ENCODE assay signal across 26 cellular contexts in genomic region chr7:53302511-53303246, GRCh38.
"Had no signal": no experiment of that assay in that cellular context is flagged by ENCODE, and none has a peak within 500 bp of the region (broad histone marks: within the 10 kb centered on the region; RNA-seq: fewer than 3 reads in every experiment).

No MANE protein-coding gene starts in this region.

- H3K9me3 ChIP-seq: left ventricle myocardium inferior, neutrophil, right atrium auricular region, right lobe of liver, tibial nerve, upper lobe of left lung, vagina had no signal

- H3K36me3 Mint-ChIP-seq: stimulated activated memory B cell treated with anti-CD40 and anti-IgM and Interleukin-4, amounts not matched to agents 10 μg/mL and 1 μg/mL and 100 μg/mL, for 72 hours had no signal

- H3K4me1 Mint-ChIP-seq: naive thymus-derived CD8-positive, alpha-beta T cell; nephron; neural crest cell; stimulated activated memory B cell treated with anti-CD40 and anti-IgM and Interleukin-4, amounts not matched to agents 10 μg/mL and 1 μg/mL and 100 μg/mL, for 72 hours; stimulated activated naive CD8-positive, alpha-beta T cell treated with anti-CD3 and anti-CD28 coated beads, Interleukin-15, amount 100 ng/mL, for 72 hours had no signal

- H3K4me3 ChIP-seq: left ventricle myocardium inferior, lung, mucosa of descending colon, right atrium auricular region, right lobe of liver, smooth muscle cell, tibial nerve, upper lobe of left lung, vagina had no signal

- H3K9ac ChIP-seq: parathyroid adenoma had no signal

- H3K9me3 Mint-ChIP-seq: nephron had no signal

- H3K27me3 ChIP-seq: neutrophil, right atrium auricular region, right lobe of liver, tibial nerve, upper lobe of left lung, vagina had no signal

- H3K79me2 ChIP-seq: parathyroid adenoma had no signal

- H3K36me3 ChIP-seq: left ventricle myocardium inferior, neutrophil, right atrium auricular region, right lobe of liver, tibial nerve, upper lobe of left lung, vagina had no signal

- H2AFZ ChIP-seq: parathyroid adenoma had no signal

- H3K27me3 Mint-ChIP-seq: naive thymus-derived CD8-positive, alpha-beta T cell; stimulated activated memory B cell treated with anti-CD40 and anti-IgM and Interleukin-4, amounts not matched to agents 10 μg/mL and 1 μg/mL and 100 μg/mL, for 72 hours; stimulated activated naive CD8-positive, alpha-beta T cell treated with anti-CD3 and anti-CD28 coated beads, Interleukin-15, amount 100 ng/mL, for 72 hours had no signal

- H3K4me3 Mint-ChIP-seq: naive thymus-derived CD8-positive, alpha-beta T cell; nephron; neural crest cell; stimulated activated memory B cell treated with anti-CD40 and anti-IgM and Interleukin-4, amounts not matched to agents 10 μg/mL and 1 μg/mL and 100 μg/mL, for 72 hours; stimulated activated naive CD8-positive, alpha-beta T cell treated with anti-CD3 and anti-CD28 coated beads, Interleukin-15, amount 100 ng/mL, for 72 hours had no signal

- H3K27ac Mint-ChIP-seq: naive thymus-derived CD8-positive, alpha-beta T cell; nephron; stimulated activated memory B cell treated with anti-CD40 and anti-IgM and Interleukin-4, amounts not matched to agents 10 μg/mL and 1 μg/mL and 100 μg/mL, for 72 hours; stimulated activated naive CD8-positive, alpha-beta T cell treated with anti-CD3 and anti-CD28 coated beads, Interleukin-15, amount 100 ng/mL, for 72 hours had no signal

- H3K27ac ChIP-seq: left ventricle myocardium inferior, neutrophil, parathyroid adenoma, right atrium auricular region, right lobe of liver, tibial nerve, upper lobe of left lung, vagina had no signal

- H3K4me2 ChIP-seq: smooth muscle cell had no signal

- ATAC-seq: mucosa of descending colon; naive thymus-derived CD8-positive, alpha-beta T cell; right lobe of liver; stimulated activated memory B cell treated with anti-CD40 and anti-IgM and Interleukin-4, amounts not matched to agents 10 μg/mL and 1 μg/mL and 100 μg/mL, for 72 hours; stimulated activated naive CD8-positive, alpha-beta T cell treated with anti-CD3 and anti-CD28 coated beads, Interleukin-15, amount 100 ng/mL, for 72 hours had no signal

- H3K4me1 ChIP-seq: left ventricle myocardium inferior, parathyroid adenoma, right atrium auricular region, right lobe of liver, tibial nerve, upper lobe of left lung, vagina had no signal

- DNase-seq: hypothalamus; islet precursor cell; left ventricle myocardium inferior; midbrain; mucosa of descending colon; naive thymus-derived CD8-positive, alpha-beta T cell; occipital lobe; right lobe of liver; stimulated activated CD4-positive, alpha-beta T cell treated with anti-CD3 and anti-CD28 coated beads, Interleukin-1b, Interleukin-23, amount 100 ng/mL, for 48 hours; stimulated activated CD4-positive, alpha-beta T cell treated with anti-CD3 and anti-CD28 coated beads, Interleukin-2, amount 100 ng/mL, for 48 hours; stimulated activated CD4-positive, alpha-beta T cell treated with anti-CD3 and anti-CD28 coated beads, Interleukin-4, amount 100 ng/mL, for 4 hours; stimulated activated CD8-positive, alpha-beta memory T cell treated with anti-CD3 and anti-CD28 coated beads, Interleukin-4, amount 100 ng/mL, for 48 hours; stimulated activated naive CD4-positive, alpha-beta T cell treated with Interleukin-2 at 50 U/mL for 16 hours; stimulated activated naive CD8-positive, alpha-beta T cell treated with anti-CD3 and anti-CD28 coated beads, Interleukin-15, amount 100 ng/mL, for 72 hours; substantia nigra; upper lobe of left lung had no signal
